Comparison of ENCODE assay signal across 21 cellular contexts in the genomic region with DNA sequence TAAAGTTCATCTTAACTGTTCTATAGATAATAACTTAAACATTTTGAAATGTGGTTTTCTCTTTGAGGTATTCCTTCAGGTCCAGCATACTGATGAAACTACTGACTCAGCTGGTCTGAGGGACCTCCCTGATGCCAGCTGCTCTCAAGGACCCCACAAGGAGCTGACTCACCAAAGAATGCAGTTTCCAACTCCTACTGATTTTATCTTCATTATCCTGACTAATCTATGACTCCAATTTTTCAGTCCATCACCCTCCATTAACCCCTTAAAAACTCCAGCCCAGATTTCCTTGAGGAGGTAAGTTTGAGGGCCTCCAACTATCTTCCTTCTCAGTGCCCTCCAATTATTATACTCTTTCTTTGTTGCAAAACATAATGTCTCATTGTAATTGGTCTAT. TPM values are rescaled to one million over a fixed set of nuclear protein-coding genes. Genes with fewer than 3 reads are reported as not detected.
DNase-seq lines count a peak whose midpoint lies in the region; ATAC-seq, FAIRE-seq and TF ChIP-seq lines count a peak whose summit lies in the region.
"Had no signal": no experiment of that assay in that cellular context is flagged by ENCODE, and none has a peak within 500 bp of the region (broad histone marks: within the 10 kb centered on the region; RNA-seq: fewer than 3 reads in every experiment).

No MANE protein-coding gene starts in this region.

- H3K4me1 ChIP-seq in keratinocyte (ENCODE audit: control insufficient read depth, extremely low read depth, insufficient read depth, low read length): no peaks in the 10 kb centered on the region
- H3K4me1 ChIP-seq: adrenal gland, gastroesophageal sphincter had no signal

- no peaks in the 10 kb centered on the region for H3K79me2 ChIP-seq in keratinocyte (ENCODE audit: control insufficient read depth, insufficient read depth, low read length)

- H3K4me3 ChIP-seq in keratinocyte (ENCODE audit: control insufficient read depth in 2 of 3, extremely low read depth in 1 of 3, insufficient read depth in 2 of 3, low read depth in 1 of 3, low read length in 3 of 3): no peak overlapping the region
- H3K4me3 ChIP-seq: adrenal gland, gastroesophageal sphincter, lung had no signal

- TF ChIP-seq CTCF in keratinocyte (optimal IDR thresholded peaks at IDR 0.05 in 1 of 3, IDR thresholded peaks at IDR 0.05 in 1 of 3, conservative IDR thresholded peaks at IDR 0.05 in 1 of 3; ENCODE audit: extremely low read depth in 1 of 3, insufficient read depth in 2 of 3, low read length in 3 of 3): no peak

- no peak overlapping the region for H3K4me2 ChIP-seq in keratinocyte (ENCODE audit: control insufficient read depth, extremely low read depth, insufficient read depth, low read depth, low read length)

- no peaks in the 10 kb centered on the region for H3K9me3 ChIP-seq in keratinocyte (ENCODE audit: control insufficient read depth, low read depth, low read length)
- H3K9me3 ChIP-seq: adrenal gland, gastroesophageal sphincter had no signal

- no peak overlapping the region for H3K9ac ChIP-seq in keratinocyte (ENCODE audit: control insufficient read depth, extremely low read depth, insufficient read depth, low read length)

- dilution Hi-C loops in keratinocyte (cut with MboI; ENCODE audit: extremely low pct_ligation_motif_present, low sequenced_read_pairs): no loop called here

- H3K36me3 ChIP-seq in keratinocyte (ENCODE audit: control insufficient read depth in 2 of 2, extremely low read depth in 1 of 2, insufficient read depth in 2 of 2, low read length in 2 of 2): no peaks in the 10 kb centered on the region
- H3K36me3 ChIP-seq: adrenal gland, gastroesophageal sphincter had no signal

- peak; percentile 39 for FAIRE-seq in keratinocyte (lab: Jason Lieb, UNC)
- FAIRE-seq: endometrium, H1 had no signal

- no peaks in the 10 kb centered on the region for H4K20me1 ChIP-seq in keratinocyte (ENCODE audit: control insufficient read depth, extremely low read depth, insufficient read depth, low read length)

- no peaks in the 10 kb centered on the region for H3K27me3 ChIP-seq in keratinocyte (ENCODE audit: control insufficient read depth, extremely low read depth, insufficient read depth, low read length)
- H3K27me3 ChIP-seq: adrenal gland, gastroesophageal sphincter had no signal

- no peak overlapping the region for H3K27ac ChIP-seq in keratinocyte (ENCODE audit: control insufficient read depth, insufficient read depth, low read length)
- H3K27ac ChIP-seq: adrenal gland, gastroesophageal sphincter had no signal

- no peak overlapping the region for H2AFZ ChIP-seq in keratinocyte (ENCODE audit: control insufficient read depth, low read length)

- no peak for ATAC-seq in GM19397 (IDR thresholded peaks at IDR 0.05; ENCODE audit: unreplicated experiment)
- ATAC-seq: gastroesophageal sphincter; natural killer cell treated with Interleukin-12 subunit alpha and Interleukin-12 subunit beta and Interleukin-15 and Interleukin-18, amount 100 ng/mL, for 72 hours had no signal

- DNase-seq in M059J (ENCODE audit: low read depth) (peak; percentile 85), amniotic epithelial cell (ENCODE audit: low read depth) (peak; percentile 85), keratinocyte (ENCODE audit: low read depth, low spot score) (no peak), stromal cell of bone marrow (ENCODE audit: low read depth) (peak; percentile 6), COLO668 (lab: John Stamatoyannopoulos, UW; ENCODE audit: unreplicated experiment) (no peak), superior temporal gyrus (ENCODE audit: extremely low spot score) (no peak)
- DNase-seq: activated effector memory CD4-positive, alpha-beta T cell treated with anti-CD3 and anti-CD28 coated beads, Interleukin-2, amount 50 U/mL, for 16 hours; adrenal gland; DMS79; Karpas-422; NCI-H1436 treated with DMSO at 0.1 percent for 48 hours; stimulated activated naive CD4-positive, alpha-beta T cell; trophoblast cell had no signal

- no peaks in the 10 kb centered on the region for H3K9me1 ChIP-seq in keratinocyte (ENCODE audit: control insufficient read depth, extremely low read depth, insufficient read depth, low read length)

RNA-seq across cellular contexts. Expression of gene UGT2B4, which starts 1.4 kb away (rescaled TPM):
- not detected in 2 replicates for total RNA-seq in M059J (2014; rRNA removed; shearing (Covaris generic))
- not detected in 3 replicates for polyA plus RNA-seq in keratinocyte
- not detected for polyA plus RNA-seq in keratinocyte (2011; ENCODE audit: low read depth)
- polyA plus RNA-seq in keratinocyte (2011; cell fraction: cytosol; rRNA removed): not detected in 2 replicates
- polyA plus RNA-seq in keratinocyte (2011; cell fraction: nucleus; rRNA removed): not detected in 2 replicates
- not detected in 2 replicates for polyA plus RNA-seq in keratinocyte (2012; ENCODE audit: low replicate concordance)
- not detected in 3 replicates for polyA minus RNA-seq in keratinocyte
- not detected for polyA minus RNA-seq in keratinocyte (2011; cell fraction: cytosol; rRNA and poly(A)+ RNA removed)
- polyA minus RNA-seq in keratinocyte (2011; cell fraction: nucleus; rRNA and poly(A)+ RNA removed): not detected in 2 replicates
- total RNA-seq: chondrocyte; gastroesophageal sphincter; H1; natural killer cell treated with Interleukin-12 subunit alpha and Interleukin-12 subunit beta and Interleukin-15 and Interleukin-18, amount 100 ng/mL, for 72 hours; SK-MEL-5 had no signal
- polyA plus RNA-seq: H1 had no signal

Comparison
In these comparisons a context has a peak if more than half of its experiments do, and no peak if none do; other contexts are left out.
1. DNase-seq: peak in M059J (single experiment), amniotic epithelial cell (single experiment) and stromal cell of bone marrow (single experiment); none in keratinocyte (single experiment), COLO668 (single experiment) and superior temporal gyrus (single experiment).